16 cellular contexts compared by ENCODE assay signal in genomic region chr3:183381673-183382072, GRCh38. TPM values are rescaled to one million over a fixed set of nuclear protein-coding genes. Genes with fewer than 3 reads are reported as not detected.
DNase-seq lines count a peak whose midpoint lies in the region; ATAC-seq, FAIRE-seq and TF ChIP-seq lines count a peak whose summit lies in the region.
"Had no signal": no experiment of that assay in that cellular context is flagged by ENCODE, and none has a peak within 500 bp of the region (broad histone marks: within the 10 kb centered on the region; RNA-seq: fewer than 3 reads in every experiment).

No MANE protein-coding gene starts in this region.

- H4K20me1 ChIP-seq in GM12878 (ENCODE audit: control insufficient read depth, insufficient read depth), result no peaks in the 10 kb centered on the region

- H3K27ac ChIP-seq in GM12878 (ENCODE audit: control insufficient read depth, insufficient read depth) (no peak overlapping the region), prostate gland (no peak overlapping the region)
- H3K27ac ChIP-seq: esophagus muscularis mucosa, gastrocnemius medialis, KMS-11 had no signal

- CTCF ChIA-PET in GM12878 (lab: Yijun Ruan, JAX), result interaction anchor here (0.6 to 9.2 kb wide), 39 partner anchors 8 to 671 kb away, joined by 3 to 400 read pairs (median 6); partner anchors contain the start of genes B3GNT5 and LAMP3

- no peaks in the 10 kb centered on the region for H3K79me2 ChIP-seq in GM12878 (ENCODE audit: control insufficient read depth, insufficient read depth, low read length)

- no peak overlapping the region for H3K4me3 Mint-ChIP-seq in stimulated activated naive B cell treated with anti-CD40 and anti-IgM and Interleukin-4, amounts not matched to agents 10 μg/mL and 1 μg/mL and 100 μg/mL, for 72 hours
- H3K4me3 Mint-ChIP-seq: activated T-cell treated with anti-CD3 and anti-CD28 coated beads, Interleukin-2, amount 50 U/mL, for 4 hours; endodermal cell; immature natural killer cell; stimulated activated naive CD8-positive, alpha-beta T cell treated with anti-CD3 and anti-CD28 coated beads, Interleukin-15, Interleukin-2, amounts not matched to agents 100 ng/mL and 50 ng/mL, for 24 hours had no signal

- TF ChIP-seq CTCF in GM12878 (IDR thresholded peaks at IDR 0.05 in 2 of 3, conservative IDR thresholded peaks at IDR 0.05 in 1 of 3; ENCODE audit: control insufficient read depth in 2 of 3, extremely low read depth in 1 of 3, insufficient read depth in 1 of 3, low read depth in 3 of 3, low read length in 3 of 3) (no peak), prostate gland (IDR thresholded peaks at IDR 0.05) (no peak)

- H3K9ac ChIP-seq in GM12878 (ENCODE audit: control insufficient read depth, insufficient read depth, low read length), result no peak overlapping the region
- H3K9ac ChIP-seq: KMS-11 had no signal

- peaks cover 4 to 7% of the 10 kb centered on the region in 2 donors for H3K36me3 Mint-ChIP-seq in stimulated activated naive B cell treated with anti-CD40 and anti-IgM and Interleukin-4, amounts not matched to agents 10 μg/mL and 1 μg/mL and 100 μg/mL, for 72 hours
- H3K36me3 Mint-ChIP-seq: immature natural killer cell had no signal

- no peak for TF ChIP-seq RAD21 in GM12878 (IDR thresholded peaks at IDR 0.05; ENCODE audit: insufficient read depth, low read depth, low read length)

- POLR2A ChIA-PET in GM12878 (lab: Charles Lee), result interaction anchor here (0.7 to 5.3 kb wide), 3 partner anchors 96 to 200 kb away, joined by 3 to 23 read pairs (median 4); no protein-coding TSS in a partner anchor

- H3K9me3 ChIP-seq in GM12878 (replicated peaks; ENCODE audit: control insufficient read depth, insufficient read depth, low read length) (no peaks in the 10 kb centered on the region), prostate gland (no peaks in the 10 kb centered on the region)
- H3K9me3 ChIP-seq: esophagus muscularis mucosa, gastrocnemius medialis had no signal

- SMC1A ChIA-PET in GM12878 (lab: Charles Lee; ENCODE audit: uncharacterized antibody, unreplicated experiment), result interaction anchor here (0.6 to 8.4 kb wide), 40 partner anchors 9 to 667 kb away, joined by 3 to 265 read pairs (median 5); no protein-coding TSS in a partner anchor

- no peaks in the 10 kb centered on the region for H3K27me3 ChIP-seq in GM12878 (replicated peaks in 1 of 2; ENCODE audit: control insufficient read depth in 2 of 2, insufficient read depth in 2 of 2, low read length in 1 of 2)
- no peaks in the 10 kb centered on the region for H3K27me3 ChIP-seq in prostate gland (replicated peaks; ENCODE audit: insufficient read depth)
- H3K27me3 ChIP-seq: esophagus muscularis mucosa, gastrocnemius medialis had no signal

- RAD21 ChIA-PET in GM12878 (lab: Charles Lee; ENCODE audit: unreplicated experiment), result interaction anchor here (0.6 to 7.6 kb wide), 32 partner anchors 10 to 667 kb away, joined by 3 to 256 read pairs (median 4); partner anchors contain the start of genes B3GNT5 and PARL

- H3K27ac Mint-ChIP-seq in stimulated activated naive B cell treated with anti-CD40 and anti-IgM and Interleukin-4, amounts not matched to agents 10 μg/mL and 1 μg/mL and 100 μg/mL, for 72 hours, result peak overlapping the region; percentile 47
- H3K27ac Mint-ChIP-seq: endodermal cell; immature natural killer cell; stimulated activated naive CD8-positive, alpha-beta T cell treated with anti-CD3 and anti-CD28 coated beads, Interleukin-15, Interleukin-2, amounts not matched to agents 100 ng/mL and 50 ng/mL, for 24 hours had no signal

- DNase-seq in SKM-1 treated with dmso at 0.1 percent for 144 hours (lab: John Stamatoyannopoulos, UW; ENCODE audit: unreplicated experiment) (peak; percentile 4), SKM-1 (lab: John Stamatoyannopoulos, UW; ENCODE audit: unreplicated experiment) (no peak), NOMO-1 treated with DMSO at 0.1 percent for 48 hours (lab: John Stamatoyannopoulos, UW; ENCODE audit: unreplicated experiment) (peak; percentile 80), GM12878 (ENCODE audit: low read depth, low spot score) (no peak), prostate gland (ENCODE audit: low spot score) (no peak), T1000 (lab: John Stamatoyannopoulos, UW) (no peak)
- no peak for DNase-seq in stimulated activated naive B cell treated with anti-CD40 and anti-IgM and Interleukin-4, amounts not matched to agents 10 μg/mL and 1 μg/mL and 100 μg/mL, for 72 hours
- no peak for DNase-seq in activated CD4-positive, alpha-beta T cell treated with anti-CD3 and anti-CD28 coated beads for 1 hour

- peaks cover 35 to 61% of the 10 kb centered on the region in 2 donors for H3K4me1 Mint-ChIP-seq in stimulated activated naive B cell treated with anti-CD40 and anti-IgM and Interleukin-4, amounts not matched to agents 10 μg/mL and 1 μg/mL and 100 μg/mL, for 72 hours
- H3K4me1 Mint-ChIP-seq: immature natural killer cell had no signal

- no peak for FAIRE-seq in GM12878 (lab: Jason Lieb, UNC)
- FAIRE-seq: astrocyte had no signal

- BruUV-seq in GM12878 (replicated peaks; lab: Mats Ljungman, UMichigan), result no TSS peak

- H2AFZ ChIP-seq in GM12878 (ENCODE audit: control insufficient read depth, low read depth, low read length), result no peak overlapping the region

- intact Hi-C loops in GM12878 (cut with micrococcal nuclease; ENCODE audit: unreplicated experiment), result loop anchor here (1.0 to 2.0 kb wide), 4 partner anchors 197 to 667 kb away; no protein-coding TSS in a partner anchor
- intact Hi-C loops in prostate gland (cut with DNase I), result loop anchor here (2.0 to 5.0 kb wide), 3 partner anchors 124 to 259 kb away; no protein-coding TSS in a partner anchor

- peaks cover 14 to 23% of the 10 kb centered on the region in 2 donors for H3K27me3 Mint-ChIP-seq in stimulated activated naive B cell treated with anti-CD40 and anti-IgM and Interleukin-4, amounts not matched to agents 10 μg/mL and 1 μg/mL and 100 μg/mL, for 72 hours
- H3K27me3 Mint-ChIP-seq: stimulated activated naive CD8-positive, alpha-beta T cell treated with anti-CD3 and anti-CD28 coated beads, Interleukin-15, Interleukin-2, amounts not matched to agents 100 ng/mL and 50 ng/mL, for 24 hours had no signal

- H3K4me1 ChIP-seq in GM12878 (ENCODE audit: control insufficient read depth, insufficient read depth, low read length), result peaks cover 7% of the 10 kb centered on the region; the same call in 1 of the 2 replicates
- H3K4me1 ChIP-seq in prostate gland (replicated peaks), result no peaks in the 10 kb centered on the region

- WGBS in GM12878 (ENCODE audit: insufficient coverage, insufficient replicate concordance, low lambda C conversion rate, missing lambda C conversion rate), result 0% methylated on average over 1 of the region's 1 CpG
- 66% methylated on average over 1 of the region's 1 CpG for WGBS in prostate gland

- H3K36me3 ChIP-seq in GM12878 (ENCODE audit: control insufficient read depth in 2 of 2, insufficient read depth in 2 of 2, low read length in 1 of 2) (no peaks in the 10 kb centered on the region), prostate gland (no peaks in the 10 kb centered on the region)
- H3K36me3 ChIP-seq: esophagus muscularis mucosa, gastrocnemius medialis had no signal

- TF ChIP-seq EP300 in GM12878 (IDR thresholded peaks at IDR 0.05; ENCODE audit: borderline replicate concordance in 1 of 2, control insufficient read depth in 1 of 2, low read depth in 2 of 2, low read length in 2 of 2), result 0 out of 4 replicates have a peak, but pooled peaks of 1 of the 2 experiments have one; percentile 12

- no peak overlapping the region for H3K4me2 ChIP-seq in GM12878 (ENCODE audit: control insufficient read depth, insufficient read depth)
- H3K4me2 ChIP-seq: KMS-11 had no signal

- H3K4me3 ChIP-seq in GM12878, result no peak overlapping the region
- no peak overlapping the region for H3K4me3 ChIP-seq in prostate gland
- H3K4me3 ChIP-seq: esophagus muscularis mucosa, gastrocnemius medialis had no signal

- in situ Hi-C loops in GM12878 (cut with MboI), result loop anchor here (5.0 kb wide), 1 partner anchor 199 kb away; no protein-coding TSS in a partner anchor

- peak; percentile 16 for ATAC-seq in GM12878
- ATAC-seq in stimulated activated naive B cell treated with anti-CD40 and anti-IgM and Interleukin-4, amounts not matched to agents 10 μg/mL and 1 μg/mL and 100 μg/mL, for 72 hours (replicated peaks), result peak; percentile 6 to 30

- TF ChIP-seq POLR2A in GM12878 (IDR thresholded peaks at IDR 0.05; ENCODE audit: low read depth, low read length) (no peak), prostate gland (IDR thresholded peaks at IDR 0.05) (no peak)

- H3K9me3 Mint-ChIP-seq in stimulated activated naive B cell treated with anti-CD40 and anti-IgM and Interleukin-4, amounts not matched to agents 10 μg/mL and 1 μg/mL and 100 μg/mL, for 72 hours, result peaks cover 0 to 2% of the 10 kb centered on the region in 2 donors
- H3K9me3 Mint-ChIP-seq: activated T-cell treated with anti-CD3 and anti-CD28 coated beads, Interleukin-2, amount 50 U/mL, for 4 hours; endodermal cell; immature natural killer cell; stimulated activated naive CD8-positive, alpha-beta T cell treated with anti-CD3 and anti-CD28 coated beads, Interleukin-15, Interleukin-2, amounts not matched to agents 100 ng/mL and 50 ng/mL, for 24 hours had no signal

RNA-seq across cellular contexts. Expression of gene MCF2L2, which starts 46.7 kb away (rescaled TPM):
- 6.4 and 7.5 TPM in 2 replicates for total RNA-seq in GM12878 (2013; cell fraction: nucleolus; rRNA removed)
- total RNA-seq in GM12878 (2014; rRNA removed), result 2.8 and 2.9 TPM in 2 replicates
- 2.8 and 3.1 TPM in 2 replicates for total RNA-seq in GM12878 (2014; rRNA removed; fragmentation: Illumina TruSeq; extraction: Trizol)
- total RNA-seq in GM12878 (2021), result 1.6 and 2.2 TPM in 2 replicates
- polyA plus RNA-seq in GM12878 (2011; ENCODE audit: low read depth), result not detected
- polyA plus RNA-seq in GM12878 (2011; rRNA removed), result 0.43 and 0.52 TPM in 2 replicates
- polyA plus RNA-seq in GM12878 (2011; cell fraction: cytosol; rRNA removed), result 0.18 and 0.33 TPM in 2 replicates
- polyA plus RNA-seq in GM12878 (2011; cell fraction: nucleus; rRNA removed), result 0.88 and 1.0 TPM in 2 replicates
- 0.26 and 0.52 TPM in 2 replicates for polyA plus RNA-seq in GM12878 (2012)
- polyA plus RNA-seq in GM12878 (2014; fragmentation: Illumina TruSeq; extraction: Trizol), result 0.95 and 1.2 TPM in 2 replicates
- polyA plus RNA-seq in GM12878 (2014; fragmentation: Nextera tagmentation; extraction: Ambion mirVana), result under 1 TPM; 0.37 to 0.42 TPM
- 1.6 and 2.0 TPM in 2 replicates for polyA plus RNA-seq in GM12878 (2014; rRNA removed)
- 1 to 10 TPM in 1 of 2 experiments, under 1 TPM in 1; 0.72 to 1.6 TPM for polyA plus RNA-seq in GM12878 (2016; fragmentation: Nextera tagmentation; extraction: Ambion mirVana)
- 1.4 and 1.7 TPM in 2 replicates for polyA minus RNA-seq in GM12878 (2011; rRNA and poly(A)+ RNA removed)
- polyA minus RNA-seq in GM12878 (2011; cell fraction: cytosol; rRNA and poly(A)+ RNA removed), result 0.42 TPM in 1 of 2 replicates, not detected in the other
- 0.85 and 1.6 TPM in 2 replicates for polyA minus RNA-seq in GM12878 (2011; cell fraction: nucleus; rRNA and poly(A)+ RNA removed)
- total RNA-seq in prostate gland, result 1 to 10 TPM in 1 of 2 donors, under 1 TPM in 1; 0.41 to 4.0 TPM

Comparison
In these comparisons a context has a peak if more than half of its experiments do, and no peak if none do; other contexts are left out.
1. DNase-seq: peak in SKM-1 treated with dmso at 0.1 percent for 144 hours (single experiment) and NOMO-1 treated with DMSO at 0.1 percent for 48 hours (single experiment); none in SKM-1 (single experiment), GM12878 (single experiment), stimulated activated naive B cell treated with anti-CD40 and anti-IgM and Interleukin-4, amounts not matched to agents 10 μg/mL and 1 μg/mL and 100 μg/mL, for 72 hours (single experiment), prostate gland (single experiment), activated CD4-positive, alpha-beta T cell treated with anti-CD3 and anti-CD28 coated beads for 1 hour (single experiment) and T1000 (single experiment).